ENCODE assay signal across 16 cellular contexts in the genomic region with DNA sequence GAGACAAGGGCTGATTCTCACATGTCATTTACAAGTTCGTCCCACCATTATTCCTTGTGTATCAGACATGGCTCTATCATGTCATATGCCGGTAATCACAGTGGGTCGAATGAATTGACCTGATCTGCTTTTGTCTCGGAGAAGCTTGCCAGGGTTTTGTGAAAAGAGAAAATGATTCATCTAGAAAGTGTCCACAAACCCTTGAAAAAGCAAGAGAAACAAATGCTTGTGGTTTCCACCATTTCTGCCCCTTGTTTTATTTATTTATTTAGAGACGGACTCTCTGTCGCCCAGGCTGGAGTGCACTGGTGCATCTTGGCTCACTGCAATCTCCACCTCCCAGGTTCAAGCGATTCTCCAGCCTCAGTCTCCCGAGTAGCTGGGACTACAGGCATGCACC.
DNase-seq lines count a peak whose midpoint lies in the region; ATAC-seq and TF ChIP-seq lines count a peak whose summit lies in the region.
"Had no signal": no experiment of that assay in that cellular context is flagged by ENCODE, and none has a peak within 500 bp of the region (broad histone marks: within the 10 kb centered on the region; RNA-seq: fewer than 3 reads in every experiment).

No MANE protein-coding gene starts in this region.

- in situ Hi-C loops in astrocyte of the spinal cord (cut with HindIII; ENCODE audit: low sequenced_read_pairs): no loop called here

- H3K4me1 Mint-ChIP-seq in immature natural killer cell: peaks cover 11 to 17% of the 10 kb centered on the region in 2 donors

- H3K4me3 Mint-ChIP-seq in immature natural killer cell: no peak overlapping the region
- H3K4me3 Mint-ChIP-seq: activated CD4-positive, alpha-beta T cell treated with anti-CD3 and anti-CD28 coated beads, Interleukin-2, amount 10 ng/mL, durations not matched to agents 7 days and 5 days; stimulated activated naive CD8-positive, alpha-beta T cell treated with anti-CD3 and anti-CD28 coated beads, Interleukin-15, Interleukin-2, amounts not matched to agents 100 ng/mL and 50 ng/mL, for 24 hours had no signal

- no peak for TF ChIP-seq CTCF in astrocyte of the spinal cord (IDR thresholded peaks at IDR 0.05; ENCODE audit: low read depth, low read length)

- no peak overlapping the region for H3K4me3 ChIP-seq in astrocyte of the spinal cord (ENCODE audit: low read depth, low read length)

- ATAC-seq in stimulated activated naive CD8-positive, alpha-beta T cell treated with anti-CD3 and anti-CD28 coated beads, Interleukin-15, Interleukin-2, amounts not matched to agents 100 U/mL and 50 U/mL, for 24 hours: no peak
- ATAC-seq in GM18909 (IDR thresholded peaks at IDR 0.05; ENCODE audit: poor library complexity, unreplicated experiment): no peak
- ATAC-seq: activated naive CD4-positive, alpha-beta T cell treated with anti-CD3 and anti-CD28 coated beads, Interleukin-2, amount 50 U/mL, for 72 hours had no signal

- no peaks in the 10 kb centered on the region for H3K36me3 Mint-ChIP-seq in immature natural killer cell
- H3K36me3 Mint-ChIP-seq: activated naive CD4-positive, alpha-beta T cell treated with anti-CD3 and anti-CD28 coated beads, Interleukin-2, amount 50 U/mL, for 72 hours had no signal

- H3K9me3 Mint-ChIP-seq in immature natural killer cell: peaks cover 0 to 3% (median 0%) of the 10 kb centered on the region in 6 donors
- H3K9me3 Mint-ChIP-seq: activated CD4-positive, alpha-beta T cell treated with anti-CD3 and anti-CD28 coated beads, Interleukin-2, amount 10 ng/mL, durations not matched to agents 7 days and 5 days; stimulated activated naive CD8-positive, alpha-beta T cell treated with anti-CD3 and anti-CD28 coated beads, Interleukin-15, Interleukin-2, amounts not matched to agents 100 ng/mL and 50 ng/mL, for 24 hours had no signal

- peaks cover 2 to 14% (median 6%) of the 10 kb centered on the region in 3 donors for H3K27me3 Mint-ChIP-seq in immature natural killer cell (ENCODE audit: low read depth in 3 of 3)

- DNase-seq in AG08396 (ENCODE audit: low spot score): peak; percentile 16
- DNase-seq in H4 (ENCODE audit: low spot score): peak; percentile 38
- DNase-seq in astrocyte of the spinal cord (ENCODE audit: low read depth, low spot score): peak; percentile 77
- DNase-seq in iPS-NIHi7 (ENCODE audit: extremely low spot score): peak; percentile 1
- DNase-seq in COLO668 (lab: John Stamatoyannopoulos, UW; ENCODE audit: unreplicated experiment): no peak
- no peak for DNase-seq in stimulated activated naive CD8-positive, alpha-beta T cell treated with anti-CD3 and anti-CD28 coated beads, Interleukin-15, Interleukin-2, amounts not matched to agents 100 U/mL and 50 U/mL, for 24 hours
- DNase-seq in immature natural killer cell: no peak
- DNase-seq: activated CD4-positive, alpha-beta T cell treated with anti-CD3 and anti-CD28 coated beads, Interleukin-2, amount 10 ng/mL, durations not matched to agents 7 days and 5 days; NCI-H1694 treated with DMSO at 0.1 percent for 48 hours; NCI-H446 treated with DMSO at 0.1 percent for 48 hours; occipital lobe; small intestine; T-helper 9 cell had no signal

- no peak overlapping the region for H3K27ac Mint-ChIP-seq in immature natural killer cell
- H3K27ac Mint-ChIP-seq: activated CD4-positive, alpha-beta T cell treated with anti-CD3 and anti-CD28 coated beads, Interleukin-2, amount 10 ng/mL, durations not matched to agents 7 days and 5 days; activated naive CD4-positive, alpha-beta T cell treated with anti-CD3 and anti-CD28 coated beads, Interleukin-2, amount 50 U/mL, for 72 hours; stimulated activated naive CD8-positive, alpha-beta T cell treated with anti-CD3 and anti-CD28 coated beads, Interleukin-15, Interleukin-2, amounts not matched to agents 100 ng/mL and 50 ng/mL, for 24 hours had no signal

Comparison
In these comparisons a context has a peak if more than half of its experiments do, and no peak if none do; other contexts are left out.
1. DNase-seq: peak in AG08396 (single experiment), H4 (single experiment), astrocyte of the spinal cord (single experiment) and iPS-NIHi7 (single experiment); none in COLO668 (single experiment), stimulated activated naive CD8-positive, alpha-beta T cell treated with anti-CD3 and anti-CD28 coated beads, Interleukin-15, Interleukin-2, amounts not matched to agents 100 U/mL and 50 U/mL, for 24 hours (single experiment) and immature natural killer cell (0 of 3).